9 cellular contexts compared by ENCODE assay signal in the genomic region with DNA sequence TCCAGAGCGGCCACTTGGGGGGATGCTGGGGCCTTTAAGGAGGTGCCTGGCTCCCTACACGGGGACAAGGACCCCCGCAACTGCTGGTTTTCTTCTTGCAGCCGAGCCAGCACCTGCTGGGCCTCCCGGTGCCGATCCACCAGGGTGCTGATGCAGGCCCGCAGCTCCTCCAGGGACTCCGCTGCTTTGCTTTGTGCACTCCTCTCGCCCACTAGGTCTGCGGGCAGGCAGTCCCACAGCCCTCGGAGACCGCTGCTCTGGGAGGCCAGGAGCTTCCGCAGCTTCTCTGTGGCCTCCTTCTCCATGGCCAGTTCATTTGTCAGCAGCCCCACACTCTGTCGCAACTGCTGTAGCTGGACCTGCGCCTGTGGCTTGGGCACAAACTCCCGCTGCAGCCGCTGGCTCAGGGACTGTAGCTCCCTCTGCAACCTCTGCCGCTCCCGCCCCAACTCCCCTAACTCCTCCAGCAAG. TPM values are rescaled to one million over a fixed set of nuclear protein-coding genes. Genes with fewer than 3 reads are reported as not detected.
DNase-seq lines count a peak whose midpoint lies in the region; ATAC-seq and TF ChIP-seq lines count a peak whose summit lies in the region.
"Had no signal": no experiment of that assay in that cellular context is flagged by ENCODE, and none has a peak within 500 bp of the region (broad histone marks: within the 10 kb centered on the region; RNA-seq: fewer than 3 reads in every experiment).

No MANE protein-coding gene starts in this region.

- H3K27me3 ChIP-seq in GM23248 (replicated peaks; ENCODE audit: insufficient read depth) = no peaks in the 10 kb centered on the region

- H4K20me1 ChIP-seq in GM23248 (ENCODE audit: insufficient read depth) = no peaks in the 10 kb centered on the region

- H3K4me2 ChIP-seq in GM23248 (ENCODE audit: unreplicated experiment) = peak overlapping the region; percentile 76

- H3K9me2 ChIP-seq in GM23248 (ENCODE audit: insufficient read depth) = no peaks in the 10 kb centered on the region

- H3K4me3 ChIP-seq in GM23248 (peak overlapping the region; percentile 62), iPS-11a (ENCODE audit: low read depth, low read length) (peak overlapping the region; percentile 31)

- H3K9me3 ChIP-seq in GM23248 (ENCODE audit: low read depth) = no peaks in the 10 kb centered on the region

- no peak for TF ChIP-seq CTCF in GM10266 (IDR thresholded peaks at IDR 0.05; ENCODE audit: control insufficient read depth, insufficient read depth, low read depth, missing control alignments)

- H2AFZ ChIP-seq in GM23248 = peak overlapping the region; percentile 83

- ATAC-seq in sciatic nerve = peak; percentile 86
- no peak for ATAC-seq in HG03196 (IDR thresholded peaks at IDR 0.05; ENCODE audit: unreplicated experiment)
- ATAC-seq in HG03097 (IDR thresholded peaks at IDR 0.05; ENCODE audit: low FRiP score, unreplicated experiment) = no peak

- DNase-seq in GM23248 (peak; percentile 69), sciatic nerve (ENCODE audit: low spot score) (peak; percentile 71), GM10266 (ENCODE audit: extremely low spot score) (no peak), NCI-H446 treated with DMSO at 0.1 percent for 48 hours (lab: John Stamatoyannopoulos, UW) (no peak)
- DNase-seq: kidney glomerular epithelial cell had no signal

- peaks cover 18% of the 10 kb centered on the region for H3K4me1 ChIP-seq in GM23248 (ENCODE audit: insufficient read depth)

- intact Hi-C loops in sciatic nerve (cut with DNase I) = no loop called here

- H3F3A ChIP-seq in GM23248 (ENCODE audit: insufficient read depth) = peaks cover 6% of the 10 kb centered on the region; the same call in 1 of the 2 replicates

- peak overlapping the region; percentile 21; the same call in 1 of the 2 replicates for H3K27ac ChIP-seq in GM23248
- peak overlapping the region; percentile 74 for H3K27ac ChIP-seq in angular gyrus (ENCODE audit: low read depth, low read length)

- no peaks in the 10 kb centered on the region for H3K36me3 ChIP-seq in GM23248 (ENCODE audit: low read depth)

- H3K79me2 ChIP-seq in GM23248 (ENCODE audit: insufficient read depth) = no peaks in the 10 kb centered on the region

- 9 to 10% methylated on average over 19 of the region's 19 CpGs for WGBS in GM23248 (ENCODE audit: low coverage in 1 of 2, low lambda C conversion rate in 2 of 2, missing lambda C conversion rate in 2 of 2), 2 experiments

- in situ Hi-C loops in GM23248 (cut with MboI) = no loop called here

- H3K9ac ChIP-seq in GM23248 = peak overlapping the region; percentile 65

RNA-seq across cellular contexts. Expression of a gene that starts 13.2 kb away (rescaled TPM):
- total RNA-seq in GM23248 (2014; rRNA removed; shearing (Covaris generic)) = 0.38 and 0.65 TPM in 2 replicates
- 3.4 and 3.5 TPM in 2 replicates for polyA plus RNA-seq in GM23248 (2016; fragmentation: Nextera tagmentation; extraction: Ambion mirVana)
- total RNA-seq in sciatic nerve = 3.8 TPM

RNA-seq across cellular contexts. Expression of a gene that starts 13.6 kb away (rescaled TPM):
- total RNA-seq in GM23248 (2014; rRNA removed; shearing (Covaris generic)) = 22.2 and 32.5 TPM in 2 replicates
- polyA plus RNA-seq in GM23248 (2016; fragmentation: Nextera tagmentation; extraction: Ambion mirVana) = 58.3 and 63.0 TPM in 2 replicates
- 44.5 TPM for total RNA-seq in sciatic nerve

RNA-seq across cellular contexts. Expression of a gene that starts 27.0 kb away (rescaled TPM):
- 5.9 and 12.0 TPM in 2 replicates for total RNA-seq in GM23248 (2014; rRNA removed; shearing (Covaris generic))
- polyA plus RNA-seq in GM23248 (2016; fragmentation: Nextera tagmentation; extraction: Ambion mirVana) = 7.8 and 9.5 TPM in 2 replicates
- total RNA-seq in sciatic nerve = 3.9 TPM

RNA-seq across cellular contexts. Expression of a gene that starts 37.4 kb away (rescaled TPM):
- 0.13 and 0.65 TPM in 2 replicates for total RNA-seq in GM23248 (2014; rRNA removed; shearing (Covaris generic))
- polyA plus RNA-seq in GM23248 (2016; fragmentation: Nextera tagmentation; extraction: Ambion mirVana) = 0.31 and 0.35 TPM in 2 replicates
- total RNA-seq in sciatic nerve = 9.6 TPM

RNA-seq across cellular contexts. Expression of a gene that starts 46.1 kb away (rescaled TPM):
- 32.2 and 34.5 TPM in 2 replicates for total RNA-seq in GM23248 (2014; rRNA removed; shearing (Covaris generic))
- polyA plus RNA-seq in GM23248 (2016; fragmentation: Nextera tagmentation; extraction: Ambion mirVana) = 37.1 and 37.9 TPM in 2 replicates
- total RNA-seq in sciatic nerve = 20.7 TPM

Comparison
In these comparisons a context has a peak if more than half of its experiments do, and no peak if none do; other contexts are left out.
1. DNase-seq: peak in GM23248 (single experiment) and sciatic nerve (single experiment); none in GM10266 (single experiment) and NCI-H446 treated with DMSO at 0.1 percent for 48 hours (single experiment).